In genomic region chr6:3414704-3415453, GRCh38 we compare ENCODE assay signal across 11 cellular contexts. TPM values are rescaled to one million over a fixed set of nuclear protein-coding genes. Genes with fewer than 3 reads are reported as not detected.
A peak's percentile ranks its signal among the peaks of the same experiment; 100 is the strongest.
DNase-seq lines count a peak whose midpoint lies in the region; ATAC-seq and TF ChIP-seq lines count a peak whose summit lies in the region.
"Had no signal": no experiment of that assay in that cellular context is flagged by ENCODE, and none has a peak within 500 bp of the region (broad histone marks: within the 10 kb centered on the region; RNA-seq: fewer than 3 reads in every experiment).

No MANE protein-coding gene starts in this region.

- peak; percentile 30 to 47 for ATAC-seq in lower lobe of right lung
- ATAC-seq: left ventricle myocardium superior had no signal

- no peak for TF ChIP-seq POLR2A in ovary (IDR thresholded peaks at IDR 0.05)

- no CpG with 5 or more reads among the region's 12 CpGs for WGBS in neuronal stem cell (ENCODE audit: extremely low coverage in 2 of 2, insufficient read length in 2 of 2, insufficient replicate concordance in 1 of 2), 2 donors
- 45 to 60% (median 52%) methylated on average over 12 of the region's 12 CpGs for WGBS in ovary, 3 donors

- no peak overlapping the region for H2BK5ac ChIP-seq in neuronal stem cell (ENCODE audit: low read length)

- H2BK120ac ChIP-seq in neuronal stem cell (ENCODE audit: low read depth, low read length) = no peak overlapping the region

- DNase-seq in GM10266 (ENCODE audit: extremely low spot score) (peak; percentile 18), lower lobe of right lung (peak; percentile 64), amniotic stem cell (lab: John Stamatoyannopoulos, UW) (no peak), SIG-M5 (lab: John Stamatoyannopoulos, UW) (no peak), neuronal stem cell (ENCODE audit: low spot score) (no peak), ovary (no peak)
- peak; percentile 46 for DNase-seq in activated naive CD4-positive, alpha-beta T cell treated with anti-CD3 and anti-CD28 coated beads, Interleukin-2, amount 10 ng/mL, durations not matched to agents 7 days and 5 days
- DNase-seq: left ventricle myocardium superior, NCI-H526 treated with DMSO at 0.1 percent for 48 hours had no signal

- H3K4me2 ChIP-seq in neuronal stem cell (ENCODE audit: insufficient read depth, low read length, poor library complexity, severe bottlenecking) = no peak overlapping the region

- H3K18ac ChIP-seq in neuronal stem cell (ENCODE audit: low read length) = no peak overlapping the region

- H2AFZ ChIP-seq in neuronal stem cell (ENCODE audit: low read length) = no peak overlapping the region

- no peak overlapping the region for H3K4me3 ChIP-seq in lower lobe of right lung
- no peak overlapping the region for H3K4me3 ChIP-seq in neuronal stem cell (ENCODE audit: low read length in 2 of 2)
- H3K4me3 ChIP-seq in ovary = no peak overlapping the region
- H3K4me3 ChIP-seq: upper lobe of left lung had no signal

- no peak overlapping the region for H4K91ac ChIP-seq in neuronal stem cell (ENCODE audit: low read depth, low read length, poor library complexity)

- H3K9me3 ChIP-seq in KOPT-K1 (ENCODE audit: insufficient read depth, low read length, poor library complexity, severe bottlenecking) (no peaks in the 10 kb centered on the region), lower lobe of right lung (no peaks in the 10 kb centered on the region), neuronal stem cell (replicated peaks in 1 of 2; ENCODE audit: control insufficient read depth in 2 of 2, insufficient read depth in 1 of 2, low read depth in 1 of 2, low read length in 2 of 2) (peaks cover 0 to 14% of the 10 kb centered on the region in 2 donors), ovary (no peaks in the 10 kb centered on the region)
- H3K9me3 ChIP-seq: upper lobe of left lung had no signal

- no peak overlapping the region for H3K27ac Mint-ChIP-seq in activated naive CD4-positive, alpha-beta T cell treated with anti-CD3 and anti-CD28 coated beads, Interleukin-2, amount 10 ng/mL, durations not matched to agents 7 days and 5 days

- no peak overlapping the region for H3K14ac ChIP-seq in neuronal stem cell (ENCODE audit: low read length)

- no peak for TF ChIP-seq EP300 in ovary (IDR thresholded peaks at IDR 0.05)

- no peak overlapping the region for H3K4me3 Mint-ChIP-seq in activated naive CD4-positive, alpha-beta T cell treated with anti-CD3 and anti-CD28 coated beads, Interleukin-2, amount 10 ng/mL, durations not matched to agents 7 days and 5 days

- H3K27ac ChIP-seq in KOPT-K1 (ENCODE audit: low read depth, low read length, poor library complexity, severe bottlenecking) (peak overlapping the region; percentile 18), lower lobe of right lung (no peak overlapping the region), neuronal stem cell (replicated peaks; ENCODE audit: low read length) (no peak overlapping the region), ovary (no peak overlapping the region)
- H3K27ac ChIP-seq: upper lobe of left lung had no signal

- H3K27me3 Mint-ChIP-seq in activated naive CD4-positive, alpha-beta T cell treated with anti-CD3 and anti-CD28 coated beads, Interleukin-2, amount 10 ng/mL, durations not matched to agents 7 days and 5 days = no peaks in the 10 kb centered on the region

- CTCF ChIA-PET in activated naive CD4-positive, alpha-beta T cell treated with anti-CD3 and anti-CD28 coated beads, Interleukin-2, amount 10 ng/mL, durations not matched to agents 7 days and 5 days (lab: Charles Lee) = interaction anchor here (0.6 to 1.0 kb wide), 3 partner anchors 38 to 1792 kb away, joined by 3 read pairs; no protein-coding TSS in a partner anchor

- no peak overlapping the region for H2BK15ac ChIP-seq in neuronal stem cell (ENCODE audit: low read length)

- intact Hi-C loops in lower lobe of right lung (cut with DNase I) (no loop called here), ovary (cut with DNase I) (loop anchor here in 1 of 4 donors (10.0 kb wide), 1 partner anchor 110 kb away; no protein-coding TSS in a partner anchor)

- H3K27me3 ChIP-seq in lower lobe of right lung (ENCODE audit: low read depth) (no peaks in the 10 kb centered on the region), neuronal stem cell (ENCODE audit: control insufficient read depth in 3 of 3, insufficient read depth in 3 of 3, low read depth in 1 of 3, low read length in 3 of 3) (no peaks in the 10 kb centered on the region), ovary (no peaks in the 10 kb centered on the region)
- H3K27me3 ChIP-seq: upper lobe of left lung had no signal

- no peak overlapping the region for H2BK12ac ChIP-seq in neuronal stem cell (ENCODE audit: low read length)

- no peaks in the 10 kb centered on the region for H3K79me1 ChIP-seq in neuronal stem cell (ENCODE audit: low read depth, low read length)

- TF ChIP-seq CTCF in GM10266 (IDR thresholded peaks at IDR 0.05; ENCODE audit: control insufficient read depth, insufficient read depth, low read depth, missing control alignments) (no peak), lower lobe of right lung (IDR thresholded peaks at IDR 0.05) (no peak), ovary (IDR thresholded peaks at IDR 0.05) (no peak)

- peaks cover 13% of the 10 kb centered on the region for H3K4me1 Mint-ChIP-seq in activated naive CD4-positive, alpha-beta T cell treated with anti-CD3 and anti-CD28 coated beads, Interleukin-2, amount 10 ng/mL, durations not matched to agents 7 days and 5 days

- H3K36me3 Mint-ChIP-seq in activated naive CD4-positive, alpha-beta T cell treated with anti-CD3 and anti-CD28 coated beads, Interleukin-2, amount 10 ng/mL, durations not matched to agents 7 days and 5 days = no peaks in the 10 kb centered on the region

- H3K4ac ChIP-seq in neuronal stem cell (ENCODE audit: low read length) = no peak overlapping the region

- H3K36me3 ChIP-seq in KOPT-K1 (ENCODE audit: insufficient read depth, low read length) (no peaks in the 10 kb centered on the region), lower lobe of right lung (no peaks in the 10 kb centered on the region), neuronal stem cell (replicated peaks in 1 of 2; ENCODE audit: control insufficient read depth in 2 of 2, insufficient read depth in 2 of 2, low read length in 2 of 2) (peaks cover 0 to 10% of the 10 kb centered on the region in 2 donors), ovary (no peaks in the 10 kb centered on the region)
- H3K36me3 ChIP-seq: upper lobe of left lung had no signal

- H3K9me3 Mint-ChIP-seq in activated naive CD4-positive, alpha-beta T cell treated with anti-CD3 and anti-CD28 coated beads, Interleukin-2, amount 10 ng/mL, durations not matched to agents 7 days and 5 days = no peaks in the 10 kb centered on the region

- H3K23ac ChIP-seq in neuronal stem cell (ENCODE audit: low read depth, low read length, poor library complexity) = no peak overlapping the region

- no peak overlapping the region for H2AK5ac ChIP-seq in neuronal stem cell (ENCODE audit: low read depth, low read length)

- H3K4me1 ChIP-seq in lower lobe of right lung (peaks cover 12% of the 10 kb centered on the region), neuronal stem cell (ENCODE audit: control insufficient read depth in 2 of 2, insufficient read depth in 1 of 2, low read depth in 1 of 2, low read length in 2 of 2) (peaks cover 6 to 13% of the 10 kb centered on the region in 2 donors), ovary (ENCODE audit: insufficient read depth) (no peaks in the 10 kb centered on the region)

- no peak overlapping the region for H3K9ac ChIP-seq in neuronal stem cell (ENCODE audit: low read depth, low read length, poor library complexity)

- no peak overlapping the region for H4K8ac ChIP-seq in neuronal stem cell (ENCODE audit: low read depth, low read length)

RNA-seq across cellular contexts. Expression of gene SLC22A23, which starts 42.0 kb away (rescaled TPM):
- total RNA-seq in lower lobe of right lung (27.8 TPM), ovary (10 to 100 TPM in 1 of 7 donors, 1 to 10 TPM in 6; 3.7 to 31.0 (median 6.9) TPM)
- 3.6 TPM for polyA plus RNA-seq in neuronal stem cell (2013, experiment 1 of 2)
- 3.7 TPM for polyA plus RNA-seq in neuronal stem cell (2013, experiment 2 of 2)
- polyA plus RNA-seq in ovary = 1 to 10 TPM; 2.3 to 4.2 TPM

Comparison
In these comparisons a context has a peak if more than half of its experiments do, and no peak if none do; other contexts are left out.
1. DNase-seq: peak in GM10266 (single experiment), activated naive CD4-positive, alpha-beta T cell treated with anti-CD3 and anti-CD28 coated beads, Interleukin-2, amount 10 ng/mL, durations not matched to agents 7 days and 5 days (single experiment) and lower lobe of right lung (single experiment); none in amniotic stem cell (single experiment), SIG-M5 (single experiment), neuronal stem cell (single experiment) and ovary (0 of 5).